In genomic region chr18:3510896-3511295, GRCh38 we compare ENCODE assay signal across 26 cellular contexts.
"Had no signal": no experiment of that assay in that cellular context is flagged by ENCODE, and none has a peak within 500 bp of the region (broad histone marks: within the 10 kb centered on the region; RNA-seq: fewer than 3 reads in every experiment).

No MANE protein-coding gene starts in this region.

- ATAC-seq: activated CD8-positive, alpha-beta T cell treated with anti-CD3 and anti-CD28 coated beads for 36 hours; activated naive CD8-positive, alpha-beta T cell treated with anti-CD3 and anti-CD28 coated beads, Interleukin-2, amount 50 U/mL, for 24 hours; PC-3 had no signal

- H3K4me3 Mint-ChIP-seq: activated CD4-positive, alpha-beta T cell treated with anti-CD3 and anti-CD28 coated beads, Interleukin-2, amount 10 ng/mL, durations not matched to agents 24 days and 14 days; activated CD8-positive, alpha-beta T cell treated with anti-CD3 and anti-CD28 coated beads for 36 hours; activated naive CD4-positive, alpha-beta T cell treated with anti-CD3 and anti-CD28 coated beads, Interleukin-2, amount 10 ng/mL, durations not matched to agents 7 days and 5 days; activated naive CD8-positive, alpha-beta T cell; activated naive CD8-positive, alpha-beta T cell treated with anti-CD3 and anti-CD28 coated beads, Interleukin-2, amount 50 U/mL, for 24 hours; brain; IgD-negative memory B cell had no signal

- H3K27ac Mint-ChIP-seq: activated CD4-positive, alpha-beta T cell treated with anti-CD3 and anti-CD28 coated beads, Interleukin-2, amount 10 ng/mL, durations not matched to agents 24 days and 14 days; activated naive CD4-positive, alpha-beta T cell treated with anti-CD3 and anti-CD28 coated beads, Interleukin-2, amount 10 ng/mL, durations not matched to agents 7 days and 5 days; activated naive CD8-positive, alpha-beta T cell; IgD-negative memory B cell had no signal

- H3K9me3 Mint-ChIP-seq: activated CD8-positive, alpha-beta T cell treated with anti-CD3 and anti-CD28 coated beads for 36 hours; activated naive CD4-positive, alpha-beta T cell treated with anti-CD3 and anti-CD28 coated beads, Interleukin-2, amount 10 ng/mL, durations not matched to agents 7 days and 5 days; activated naive CD8-positive, alpha-beta T cell treated with anti-CD3 and anti-CD28 coated beads, Interleukin-2, amount 50 U/mL, for 24 hours; brain; IgD-negative memory B cell had no signal

- H3K4me1 Mint-ChIP-seq: activated naive CD4-positive, alpha-beta T cell treated with anti-CD3 and anti-CD28 coated beads, Interleukin-2, amount 10 ng/mL, durations not matched to agents 7 days and 5 days had no signal

- DNase-seq: activated CD4-positive, alpha-beta T cell treated with anti-CD3 and anti-CD28 coated beads, Interleukin-2, amount 10 ng/mL, durations not matched to agents 24 days and 14 days; activated CD4-positive, alpha-beta T cell treated with anti-CD3 and anti-CD28 coated beads, Interleukin-2, amount 50 U/mL, for 4 hours; activated CD8-positive, alpha-beta T cell treated with anti-CD3 and anti-CD28 coated beads for 36 hours; activated effector memory CD4-positive, alpha-beta T cell treated with Interleukin-2 at 50 U/mL for 16 hours; activated naive CD4-positive, alpha-beta T cell treated with anti-CD3 and anti-CD28 coated beads, Interleukin-2, amount 10 ng/mL, durations not matched to agents 7 days and 5 days; activated naive CD8-positive, alpha-beta T cell treated with anti-CD3 and anti-CD28 coated beads, Interleukin-2, amount 50 U/mL, for 24 hours; activated T-cell treated with anti-CD3 and anti-CD28 coated beads, Interleukin-2, amount 50 U/mL, for 48 hours; anterior cingulate cortex; caudate nucleus; KG1; MM.1S; MV-4-11; NCI-H1092; NCI-H1436 treated with DMSO at 0.1 percent for 48 hours; NCI-H1694 treated with DMSO at 0.1 percent for 48 hours; NCI-H2029; NCI-H345; NCI-H524 treated with DMSO at 0.1 percent for 48 hours; NCI-H748 treated with DMSO at 0.1 percent for 48 hours; NK-92 treated with Interleukin-12 subunit alpha and Interleukin-12 subunit beta, amount 100 ng/mL, for 24 hours; PC-3; Right ventricle myocardium superior; T1000 had no signal

- H3K36me3 Mint-ChIP-seq: activated naive CD4-positive, alpha-beta T cell treated with anti-CD3 and anti-CD28 coated beads, Interleukin-2, amount 10 ng/mL, durations not matched to agents 7 days and 5 days; activated naive CD8-positive, alpha-beta T cell; IgD-negative memory B cell had no signal

- H3K27me3 Mint-ChIP-seq: activated CD8-positive, alpha-beta T cell treated with anti-CD3 and anti-CD28 coated beads for 36 hours; activated naive CD8-positive, alpha-beta T cell; IgD-negative memory B cell had no signal
